ENCODE assay signal across 19 cellular contexts in the genomic region with DNA sequence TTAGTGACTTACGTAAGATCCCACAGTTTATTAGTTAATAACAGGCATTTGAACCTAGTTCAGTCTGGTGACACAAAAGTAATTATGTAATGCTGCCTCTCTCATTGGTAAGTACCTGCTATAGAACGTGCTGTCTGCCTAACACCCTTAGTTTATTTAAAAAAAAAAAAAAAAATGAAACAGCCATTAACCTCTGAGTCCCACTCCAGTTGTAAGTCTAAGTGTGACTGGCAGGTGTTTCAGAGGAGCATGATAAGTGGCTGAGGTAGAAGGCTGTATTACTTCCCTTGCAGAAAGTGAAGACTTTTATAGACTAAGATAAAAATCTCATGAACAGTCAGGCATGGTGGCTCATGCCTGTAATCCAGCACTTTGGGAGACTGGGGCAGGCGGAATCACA.
A peak's percentile ranks its signal among the peaks of the same experiment; 100 is the strongest.
DNase-seq lines count a peak whose midpoint lies in the region; ATAC-seq and TF ChIP-seq lines count a peak whose summit lies in the region.
"Had no signal": no experiment of that assay in that cellular context is flagged by ENCODE, and none has a peak within 500 bp of the region (broad histone marks: within the 10 kb centered on the region; RNA-seq: fewer than 3 reads in every experiment).

No MANE protein-coding gene starts in this region.

- H3K36me3 Mint-ChIP-seq in MCF 10A (ENCODE audit: insufficient read depth, unreplicated experiment), result peaks cover 25% of the 10 kb centered on the region
- peaks cover 13% of the 10 kb centered on the region for H3K36me3 Mint-ChIP-seq in activated CD8-positive, alpha-beta T cell treated with anti-CD3 and anti-CD28 coated beads for 36 hours (ENCODE audit: low read depth)
- H3K36me3 Mint-ChIP-seq in natural killer cell treated with Interleukin-12 subunit alpha and Interleukin-12 subunit beta and Interleukin-15 and Interleukin-18, amount 100 ng/mL, for 72 hours, result peaks cover 4% of the 10 kb centered on the region

- H3K79me2 ChIP-seq in mammary epithelial cell (ENCODE audit: insufficient read depth, low read length), result peaks cover 23% of the 10 kb centered on the region

- H3K4me2 ChIP-seq in mammary epithelial cell (ENCODE audit: insufficient read depth, low read depth, low read length), result peak overlapping the region; percentile 22
- H3K4me2 ChIP-seq: BLaER1 treated with 17β-estradiol and CSF1 and Interleukin-3, amounts not matched to agents 10 nM and 100 nM had no signal

- H3K4me1 ChIP-seq in mammary epithelial cell (ENCODE audit: insufficient read depth, low read length) (peaks cover 41% of the 10 kb centered on the region), foreskin keratinocyte (peaks cover 41% of the 10 kb centered on the region)

- no peaks in the 10 kb centered on the region for H4K20me1 ChIP-seq in mammary epithelial cell (ENCODE audit: insufficient read depth, low read length)

- peaks cover 20% of the 10 kb centered on the region for H3K4me1 Mint-ChIP-seq in MCF 10A (ENCODE audit: insufficient read depth, unreplicated experiment)
- H3K4me1 Mint-ChIP-seq in activated CD8-positive, alpha-beta T cell treated with anti-CD3 and anti-CD28 coated beads for 36 hours (ENCODE audit: low read depth), result peaks cover 3% of the 10 kb centered on the region
- H3K4me1 Mint-ChIP-seq in natural killer cell treated with Interleukin-12 subunit alpha and Interleukin-12 subunit beta and Interleukin-15 and Interleukin-18, amount 100 ng/mL, for 72 hours (ENCODE audit: low read depth in 2 of 2), result peaks cover 11 to 20% of the 10 kb centered on the region in 2 donors

- CTCF ChIA-PET in mammary epithelial cell (lab: Charles Lee; ENCODE audit: low non-redundant PET), result no interaction called here
- CTCF ChIA-PET in MCF 10A (lab: Yijun Ruan, JAX), result interaction anchor here (0.5 to 5.3 kb wide), 4 partner anchors 15 to 706 kb away, joined by 4 to 33 read pairs (median 14); no protein-coding TSS in a partner anchor
- CTCF ChIA-PET in activated CD8-positive, alpha-beta T cell treated with anti-CD3 and anti-CD28 coated beads for 36 hours (lab: Charles Lee), result interaction anchor here (1.5 kb wide), 1 partner anchor 19 kb away, joined by 9 read pairs; no protein-coding TSS in a partner anchor

- H3K9me3 Mint-ChIP-seq in MCF 10A (ENCODE audit: unreplicated experiment), result no peaks in the 10 kb centered on the region
- H3K9me3 Mint-ChIP-seq in activated CD8-positive, alpha-beta T cell treated with anti-CD3 and anti-CD28 coated beads for 36 hours, result no peaks in the 10 kb centered on the region
- H3K9me3 Mint-ChIP-seq in natural killer cell treated with Interleukin-12 subunit alpha and Interleukin-12 subunit beta and Interleukin-15 and Interleukin-18, amount 100 ng/mL, for 72 hours, result no peaks in the 10 kb centered on the region
- H3K9me3 Mint-ChIP-seq: CD4-positive, alpha-beta memory T cell; T-helper 1 cell treated with Interleukin-12 subunit alpha and Interleukin-12 subunit beta and Interleukin-4 antibody, amounts not matched to agents 30 μg/mL and 1 μg/mL, for 36 hours had no signal

- in situ Hi-C loops in mammary epithelial cell (cut with MboI; ENCODE audit: low sequenced_read_pairs in 2 of 2), result loop anchor here in 1 of 2 donors (25.0 kb wide), 1 partner anchor 191 kb away; a partner anchor contains a TSS

- WGBS in mammary epithelial cell (ENCODE audit: low coverage, missing lambda C conversion rate), result 51% methylated on average over 3 of the region's 3 CpGs

- H3K27me3 Mint-ChIP-seq in MCF 10A (ENCODE audit: insufficient read depth, unreplicated experiment), result no peaks in the 10 kb centered on the region
- no peaks in the 10 kb centered on the region for H3K27me3 Mint-ChIP-seq in activated CD8-positive, alpha-beta T cell treated with anti-CD3 and anti-CD28 coated beads for 36 hours
- no peaks in the 10 kb centered on the region for H3K27me3 Mint-ChIP-seq in natural killer cell treated with Interleukin-12 subunit alpha and Interleukin-12 subunit beta and Interleukin-15 and Interleukin-18, amount 100 ng/mL, for 72 hours
- H3K27me3 Mint-ChIP-seq: CD4-positive, alpha-beta memory T cell had no signal

- H3K4me3 Mint-ChIP-seq in MCF 10A (ENCODE audit: unreplicated experiment), result no peak overlapping the region
- no peak overlapping the region for H3K4me3 Mint-ChIP-seq in activated CD8-positive, alpha-beta T cell treated with anti-CD3 and anti-CD28 coated beads for 36 hours
- H3K4me3 Mint-ChIP-seq in natural killer cell treated with Interleukin-12 subunit alpha and Interleukin-12 subunit beta and Interleukin-15 and Interleukin-18, amount 100 ng/mL, for 72 hours, result no peak overlapping the region
- H3K4me3 Mint-ChIP-seq: CD4-positive, alpha-beta memory T cell; T-helper 1 cell treated with Interleukin-12 subunit alpha and Interleukin-12 subunit beta and Interleukin-4 antibody, amounts not matched to agents 30 μg/mL and 1 μg/mL, for 36 hours had no signal

- H3K9ac ChIP-seq in mammary epithelial cell (ENCODE audit: insufficient read depth, low read length), result no peak overlapping the region
- H3K9ac ChIP-seq: BLaER1 treated with 17β-estradiol and CSF1 and Interleukin-3, amounts not matched to agents 10 nM and 100 nM had no signal

- BruUV-seq in mammary epithelial cell (replicated peaks; lab: Mats Ljungman, UMichigan), result no TSS peak
- no TSS peak for BruUV-seq in MCF 10A (replicated peaks; lab: Mats Ljungman, UMichigan)

- no peaks in the 10 kb centered on the region for H3K27me3 ChIP-seq in mammary epithelial cell (ENCODE audit: insufficient read depth, low read length)
- no peaks in the 10 kb centered on the region for H3K27me3 ChIP-seq in foreskin keratinocyte
- H3K27me3 ChIP-seq: BLaER1 treated with 17β-estradiol and CSF1 and Interleukin-3, amounts not matched to agents 10 nM and 100 nM had no signal

- peaks cover 7% of the 10 kb centered on the region for H3K9me3 ChIP-seq in mammary epithelial cell (replicated peaks; ENCODE audit: insufficient read depth, low read length)

- H3K36me3 ChIP-seq in mammary epithelial cell (ENCODE audit: insufficient read depth, low read length), result no peaks in the 10 kb centered on the region

- POLR2A ChIA-PET in MCF 10A (lab: Yijun Ruan, JAX), result no interaction called here
- POLR2A ChIA-PET in activated CD8-positive, alpha-beta T cell treated with anti-CD3 and anti-CD28 coated beads for 36 hours (lab: Charles Lee), result interaction anchor here (0.7 kb wide), 1 partner anchor 11 kb away, joined by 4 read pairs; no protein-coding TSS in a partner anchor

- H3K27ac ChIP-seq in mammary epithelial cell (ENCODE audit: insufficient read depth, low read depth, low read length) (peak overlapping the region; percentile 53), foreskin keratinocyte (peak overlapping the region; percentile 4)
- H3K27ac ChIP-seq: 22Rv1; BLaER1 treated with 17β-estradiol and CSF1 and Interleukin-3, amounts not matched to agents 10 nM and 100 nM had no signal

- TF ChIP-seq CTCF in mammary epithelial cell (conservative IDR thresholded peaks at IDR 0.05 in 1 of 2, IDR thresholded peaks at IDR 0.05 in 1 of 2; ENCODE audit: extremely low read depth in 1 of 2, insufficient read depth in 1 of 2, low read depth in 1 of 2, low read length in 2 of 2), result no peak
- TF ChIP-seq CTCF in MCF 10A (IDR thresholded peaks at IDR 0.05; ENCODE audit: unreplicated experiment), result no peak
- TF ChIP-seq CTCF in foreskin keratinocyte (conservative IDR thresholded peaks at IDR 0.05), result no peak
- TF ChIP-seq CTCF in activated CD8-positive, alpha-beta T cell treated with anti-CD3 and anti-CD28 coated beads for 36 hours (IDR thresholded peaks at IDR 0.05), result no peak

- H2AFZ ChIP-seq in mammary epithelial cell (ENCODE audit: low read depth, low read length), result no peak overlapping the region

- ATAC-seq in foreskin keratinocyte (no peak), GM21528 (IDR thresholded peaks at IDR 0.05; ENCODE audit: low FRiP score, unreplicated experiment) (no peak)
- no peak for ATAC-seq in activated CD8-positive, alpha-beta T cell treated with anti-CD3 and anti-CD28 coated beads for 36 hours
- ATAC-seq in natural killer cell treated with Interleukin-12 subunit alpha and Interleukin-12 subunit beta and Interleukin-15 and Interleukin-18, amount 100 ng/mL, for 72 hours, result no peak

- intact Hi-C loops in mammary epithelial cell (cut with micrococcal nuclease) (no loop called here), MCF 10A (cut with micrococcal nuclease) (no loop called here)
- intact Hi-C loops in activated CD8-positive, alpha-beta T cell treated with anti-CD3 and anti-CD28 coated beads for 36 hours (cut with micrococcal nuclease), result no loop called here

- DNase-seq in DMS53 (lab: John Stamatoyannopoulos, UW) (peak; percentile 31), DMS53 treated with DMSO at 0.1 percent for 48 hours (lab: John Stamatoyannopoulos, UW; ENCODE audit: unreplicated experiment) (no peak), mammary epithelial cell (no peak), MCF 10A (ENCODE audit: unreplicated experiment) (no peak), foreskin keratinocyte (no peak)
- no peak for DNase-seq in activated CD8-positive, alpha-beta T cell treated with anti-CD3 and anti-CD28 coated beads for 36 hours
- DNase-seq in natural killer cell treated with Interleukin-12 subunit alpha and Interleukin-12 subunit beta and Interleukin-15 and Interleukin-18, amount 100 ng/mL, for 72 hours (ENCODE audit: low spot score), result no peak
- DNase-seq: ACHN; Calu3; CD4-positive, alpha-beta memory T cell; DMS153; KG1; NCI-H446 treated with DMSO at 0.1 percent for 48 hours; NCI-H774; SHP77 had no signal

- H3K27ac Mint-ChIP-seq in MCF 10A (ENCODE audit: low read depth, unreplicated experiment), result no peak overlapping the region
- no peak overlapping the region for H3K27ac Mint-ChIP-seq in activated CD8-positive, alpha-beta T cell treated with anti-CD3 and anti-CD28 coated beads for 36 hours
- H3K27ac Mint-ChIP-seq in natural killer cell treated with Interleukin-12 subunit alpha and Interleukin-12 subunit beta and Interleukin-15 and Interleukin-18, amount 100 ng/mL, for 72 hours, result no peak overlapping the region
- H3K27ac Mint-ChIP-seq: CD4-positive, alpha-beta memory T cell; T-helper 1 cell treated with Interleukin-12 subunit alpha and Interleukin-12 subunit beta and Interleukin-4 antibody, amounts not matched to agents 30 μg/mL and 1 μg/mL, for 36 hours had no signal

- H3K4me3 ChIP-seq in mammary epithelial cell (replicated peaks in 1 of 3; ENCODE audit: insufficient read depth in 1 of 3, low read depth in 2 of 3, low read length in 3 of 3), result no peak overlapping the region
- H3K4me3 ChIP-seq: BLaER1 treated with 17β-estradiol and CSF1 and Interleukin-3, amounts not matched to agents 10 nM and 100 nM had no signal

- dilution Hi-C loops in mammary epithelial cell (cut with HindIII; ENCODE audit: low sequenced_read_pairs), result loop anchor here (5.0 to 25.0 kb wide), 2 partner anchors 191 to 316 kb away; no protein-coding TSS in a partner anchor
